17 cellular contexts compared by ENCODE assay signal in the genomic region with DNA sequence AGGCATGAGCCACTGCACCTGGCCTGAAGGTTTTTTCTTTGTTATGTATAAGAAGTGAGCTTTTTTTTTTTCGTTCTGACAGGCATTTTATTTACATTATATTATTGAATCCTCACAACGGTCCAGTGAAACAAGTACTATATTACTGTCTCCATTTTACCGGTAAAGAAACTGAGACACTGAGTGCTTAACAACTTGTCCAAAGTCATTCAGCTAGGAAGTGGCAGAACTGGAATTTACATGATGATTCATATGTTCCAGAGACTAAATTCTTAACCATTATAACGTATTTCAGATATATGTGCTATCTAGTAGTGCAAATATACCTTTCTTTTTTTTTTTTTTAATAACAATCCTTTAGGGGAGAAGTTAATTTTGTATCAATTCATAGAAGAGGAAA. TPM values are rescaled to one million over a fixed set of nuclear protein-coding genes. Genes with fewer than 3 reads are reported as not detected.
DNase-seq lines count a peak whose midpoint lies in the region; ATAC-seq and TF ChIP-seq lines count a peak whose summit lies in the region.
"Had no signal": no experiment of that assay in that cellular context is flagged by ENCODE, and none has a peak within 500 bp of the region (broad histone marks: within the 10 kb centered on the region; RNA-seq: fewer than 3 reads in every experiment).

No MANE protein-coding gene starts in this region.

- CTCF ChIA-PET in RWPE1 (lab: Yijun Ruan, JAX), result interaction anchor here (0.6 kb wide), 1 partner anchor 12 kb away, joined by 3 read pairs; no protein-coding TSS in a partner anchor

- H2BK12ac ChIP-seq in mesenchymal stem cell (ENCODE audit: low read length in 2 of 2), result no peak overlapping the region

- H3K4me3 Mint-ChIP-seq in type B pancreatic cell (no peak overlapping the region), endothelial cell (ENCODE audit: unreplicated experiment) (no peak overlapping the region)
- H3K4me3 Mint-ChIP-seq: CD4-positive, CD25-positive, alpha-beta regulatory T cell; HFFc6 had no signal

- H3K23ac ChIP-seq in mesenchymal stem cell (ENCODE audit: low read length in 2 of 2), result no peak overlapping the region

- no peaks in the 10 kb centered on the region for H3K9me3 ChIP-seq in mesenchymal stem cell (ENCODE audit: control insufficient read depth, low read length)
- H3K9me3 ChIP-seq: BLaER1 treated with 17β-estradiol and CSF1 and Interleukin-3, amounts not matched to agents 10 nM and 100 nM had no signal

- H3K36me3 ChIP-seq in mesenchymal stem cell (ENCODE audit: control insufficient read depth in 1 of 2, insufficient read depth in 2 of 2, low read depth in 1 of 2, low read length in 2 of 2), result no peaks in the 10 kb centered on the region
- H3K36me3 ChIP-seq: BLaER1 treated with 17β-estradiol and CSF1 and Interleukin-3, amounts not matched to agents 10 nM and 100 nM had no signal

- no peak overlapping the region for H3K27ac ChIP-seq in RWPE1
- H3K27ac ChIP-seq in mesenchymal stem cell (ENCODE audit: low read length, poor library complexity, severe bottlenecking), result no peak overlapping the region
- H3K27ac ChIP-seq: BLaER1 treated with 17β-estradiol and CSF1 and Interleukin-3, amounts not matched to agents 10 nM and 100 nM had no signal

- no peak overlapping the region for H3K18ac ChIP-seq in mesenchymal stem cell (ENCODE audit: low read depth in 1 of 2, low read length in 2 of 2)

- peak; percentile 25 for DNase-seq in DMS53 (lab: John Stamatoyannopoulos, UW)
- peak; percentile 1 for DNase-seq in RWPE1 (ENCODE audit: low spot score)
- no peak for DNase-seq in type B pancreatic cell (ENCODE audit: extremely low spot score, unreplicated experiment)
- no peak for DNase-seq in endothelial cell (ENCODE audit: low spot score)
- DNase-seq in mesenchymal stem cell, result no peak
- no peak for DNase-seq in dermis blood vessel endothelial cell
- DNase-seq: ACHN; CD4-positive, CD25-positive, alpha-beta regulatory T cell; DND-41; GDM1; HCEC 1CT; HFFc6 had no signal

- H3K9me3 Mint-ChIP-seq in type B pancreatic cell (no peaks in the 10 kb centered on the region), endothelial cell (ENCODE audit: unreplicated experiment) (no peaks in the 10 kb centered on the region)
- H3K9me3 Mint-ChIP-seq: HFFc6 had no signal

- H3K27ac Mint-ChIP-seq in type B pancreatic cell, result peak overlapping the region; percentile 75
- no peak overlapping the region for H3K27ac Mint-ChIP-seq in endothelial cell (ENCODE audit: unreplicated experiment)
- H3K27ac Mint-ChIP-seq: CD4-positive, CD25-positive, alpha-beta regulatory T cell; HFFc6 had no signal

- no peak overlapping the region for H4K8ac ChIP-seq in mesenchymal stem cell (ENCODE audit: low read length)

- no peaks in the 10 kb centered on the region for H3K27me3 Mint-ChIP-seq in type B pancreatic cell
- H3K27me3 Mint-ChIP-seq in endothelial cell (ENCODE audit: unreplicated experiment), result no peaks in the 10 kb centered on the region
- H3K27me3 Mint-ChIP-seq: CD4-positive, CD25-positive, alpha-beta regulatory T cell had no signal

- H2BK15ac ChIP-seq in mesenchymal stem cell (ENCODE audit: low read depth, poor library complexity, severe bottlenecking), result no peak overlapping the region

- no peak overlapping the region for H2BK120ac ChIP-seq in mesenchymal stem cell (ENCODE audit: low read depth, low read length)

- H2AFZ ChIP-seq in mesenchymal stem cell (ENCODE audit: low read depth, low read length), result no peak overlapping the region

- POLR2A ChIA-PET in RWPE1 (lab: Yijun Ruan, JAX; ENCODE audit: low non-redundant PET), result no interaction called here

- ATAC-seq in esophagus mucosa, result peak; percentile 73
- ATAC-seq: HepG2 had no signal

- H3K4me1 Mint-ChIP-seq in type B pancreatic cell (ENCODE audit: unreplicated experiment) (no peaks in the 10 kb centered on the region), endothelial cell (ENCODE audit: unreplicated experiment) (no peaks in the 10 kb centered on the region)
- H3K4me1 Mint-ChIP-seq: CD4-positive, CD25-positive, alpha-beta regulatory T cell had no signal

- H4K91ac ChIP-seq in mesenchymal stem cell (ENCODE audit: low read length), result no peak overlapping the region

- H2AK5ac ChIP-seq in mesenchymal stem cell (ENCODE audit: low read length, severe bottlenecking), result no peak overlapping the region

- no peaks in the 10 kb centered on the region for H3K27me3 ChIP-seq in mesenchymal stem cell (ENCODE audit: control insufficient read depth in 1 of 2, insufficient read depth in 1 of 2, low read length in 2 of 2)

- H3K79me1 ChIP-seq in mesenchymal stem cell (replicated peaks; ENCODE audit: low read length, poor library complexity, severe bottlenecking), result no peaks in the 10 kb centered on the region

- no peak overlapping the region for H3K4me2 ChIP-seq in mesenchymal stem cell (ENCODE audit: low read length, poor library complexity, severe bottlenecking)
- H3K4me2 ChIP-seq: BLaER1 treated with 17β-estradiol and CSF1 and Interleukin-3, amounts not matched to agents 10 nM and 100 nM had no signal

- no CpG with 5 or more reads among the region's 4 CpGs for WGBS in mesenchymal stem cell

- no peak overlapping the region for H3K9ac ChIP-seq in mesenchymal stem cell (ENCODE audit: low read length)
- H3K9ac ChIP-seq: BLaER1 treated with 17β-estradiol and CSF1 and Interleukin-3, amounts not matched to agents 10 nM and 100 nM had no signal

- no peak overlapping the region for H3K14ac ChIP-seq in mesenchymal stem cell (ENCODE audit: low read length in 2 of 2)

- no peak overlapping the region for H2BK5ac ChIP-seq in mesenchymal stem cell (ENCODE audit: low read depth, low read length, poor library complexity, severe bottlenecking)

- H3K4me1 ChIP-seq in mesenchymal stem cell (ENCODE audit: control insufficient read depth, insufficient read depth, low read depth, low read length), result no peaks in the 10 kb centered on the region
- H3K4me1 ChIP-seq: BLaER1 treated with 17β-estradiol and CSF1 and Interleukin-3, amounts not matched to agents 10 nM and 100 nM had no signal

- TF ChIP-seq CTCF in RWPE1 (conservative IDR thresholded peaks at IDR 0.05; ENCODE audit: low read depth) (no peak), type B pancreatic cell (conservative IDR thresholded peaks at IDR 0.05) (no peak), endothelial cell (IDR thresholded peaks at IDR 0.05; ENCODE audit: unreplicated experiment) (no peak)

- H3K36me3 Mint-ChIP-seq in type B pancreatic cell (no peaks in the 10 kb centered on the region), endothelial cell (ENCODE audit: low read depth, unreplicated experiment) (no peaks in the 10 kb centered on the region)
- H3K36me3 Mint-ChIP-seq: CD4-positive, CD25-positive, alpha-beta regulatory T cell had no signal

- H3K4ac ChIP-seq in mesenchymal stem cell (ENCODE audit: low read depth in 1 of 2, low read length in 2 of 2), result no peak overlapping the region

- H3K4me3 ChIP-seq in mesenchymal stem cell (ENCODE audit: insufficient read depth in 1 of 2, low read depth in 1 of 2, low read length in 2 of 2), result no peak overlapping the region
- H3K4me3 ChIP-seq: BLaER1 treated with 17β-estradiol and CSF1 and Interleukin-3, amounts not matched to agents 10 nM and 100 nM had no signal

RNA-seq across cellular contexts. Expression of a gene that starts 18.4 kb away (rescaled TPM):
- total RNA-seq in esophagus mucosa (10.7 TPM), type B pancreatic cell (ENCODE audit: low replicate concordance) (1.1 and 4.2 TPM in 2 replicates), endothelial cell (ENCODE audit: unreplicated experiment) (not detected), dermis blood vessel endothelial cell (not detected in 2 replicates)
- polyA plus RNA-seq in mesenchymal stem cell (2013, experiment 1 of 2), result not detected
- polyA plus RNA-seq in mesenchymal stem cell (2013, experiment 2 of 2), result not detected
- total RNA-seq: A172; CD4-positive, CD25-positive, alpha-beta regulatory T cell; H1; HFFc6 had no signal
- polyA plus RNA-seq: CD4-positive, CD25-positive, alpha-beta regulatory T cell; H1 had no signal

RNA-seq across cellular contexts. Expression of a gene that starts 44.8 kb away (rescaled TPM):
- total RNA-seq in esophagus mucosa (not detected), type B pancreatic cell (ENCODE audit: low replicate concordance) (2.1 TPM in 1 of 2 replicates, not detected in the other), endothelial cell (ENCODE audit: unreplicated experiment) (not detected), dermis blood vessel endothelial cell (not detected in 2 replicates)
- not detected for polyA plus RNA-seq in mesenchymal stem cell (2013, experiment 1 of 2)
- not detected for polyA plus RNA-seq in mesenchymal stem cell (2013, experiment 2 of 2)
- total RNA-seq: A172; CD4-positive, CD25-positive, alpha-beta regulatory T cell; H1; HepG2; HFFc6 had no signal
- polyA plus RNA-seq: CD4-positive, CD25-positive, alpha-beta regulatory T cell; H1; HepG2 had no signal

Comparison
In these comparisons a context has a peak if more than half of its experiments do, and no peak if none do; other contexts are left out.
1. DNase-seq: peak in DMS53 (single experiment) and RWPE1 (single experiment); none in type B pancreatic cell (single experiment), endothelial cell (single experiment), mesenchymal stem cell (single experiment) and dermis blood vessel endothelial cell (single experiment).